In genomic region chr6:168060521-168060931, GRCh38 we compare ENCODE assay signal across 1 cellular context.
TF ChIP-seq lines count a peak whose summit lies in the region.

No MANE protein-coding gene starts in this region.

TF ChIP-seq in HepG2, 621 proteins besides CTCF, POLR2A, EP300 and RAD21 (continued from another document and continues in another):
- TF ChIP-seq, protein P1, sequence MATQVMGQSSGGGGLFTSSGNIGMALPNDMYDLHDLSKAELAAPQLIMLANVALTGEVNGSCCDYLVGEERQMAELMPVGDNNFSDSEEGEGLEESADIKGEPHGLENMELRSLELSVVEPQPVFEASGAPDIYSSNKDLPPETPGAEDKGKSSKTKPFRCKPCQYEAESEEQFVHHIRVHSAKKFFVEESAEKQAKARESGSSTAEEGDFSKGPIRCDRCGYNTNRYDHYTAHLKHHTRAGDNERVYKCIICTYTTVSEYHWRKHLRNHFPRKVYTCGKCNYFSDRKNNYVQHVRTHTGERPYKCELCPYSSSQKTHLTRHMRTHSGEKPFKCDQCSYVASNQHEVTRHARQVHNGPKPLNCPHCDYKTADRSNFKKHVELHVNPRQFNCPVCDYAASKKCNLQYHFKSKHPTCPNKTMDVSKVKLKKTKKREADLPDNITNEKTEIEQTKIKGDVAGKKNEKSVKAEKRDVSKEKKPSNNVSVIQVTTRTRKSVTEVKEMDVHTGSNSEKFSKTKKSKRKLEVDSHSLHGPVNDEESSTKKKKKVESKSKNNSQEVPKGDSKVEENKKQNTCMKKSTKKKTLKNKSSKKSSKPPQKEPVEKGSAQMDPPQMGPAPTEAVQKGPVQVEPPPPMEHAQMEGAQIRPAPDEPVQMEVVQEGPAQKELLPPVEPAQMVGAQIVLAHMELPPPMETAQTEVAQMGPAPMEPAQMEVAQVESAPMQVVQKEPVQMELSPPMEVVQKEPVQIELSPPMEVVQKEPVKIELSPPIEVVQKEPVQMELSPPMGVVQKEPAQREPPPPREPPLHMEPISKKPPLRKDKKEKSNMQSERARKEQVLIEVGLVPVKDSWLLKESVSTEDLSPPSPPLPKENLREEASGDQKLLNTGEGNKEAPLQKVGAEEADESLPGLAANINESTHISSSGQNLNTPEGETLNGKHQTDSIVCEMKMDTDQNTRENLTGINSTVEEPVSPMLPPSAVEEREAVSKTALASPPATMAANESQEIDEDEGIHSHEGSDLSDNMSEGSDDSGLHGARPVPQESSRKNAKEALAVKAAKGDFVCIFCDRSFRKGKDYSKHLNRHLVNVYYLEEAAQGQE (IDR thresholded peaks at IDR 0.05; ENCODE audit: borderline replicate concordance in 1 of 2, low read depth in 1 of 2, low read length in 2 of 2), result no peak
- TF ChIP-seq ZNF782 (CRISPR knock-in tag; IDR thresholded peaks at IDR 0.05; ENCODE audit: borderline replicate concordance) (no peak), SNAPC5 (CRISPR knock-in tag; IDR thresholded peaks at IDR 0.05; ENCODE audit: borderline replicate concordance) (no peak), SRSF1 (optimal IDR thresholded peaks at IDR 0.05; ENCODE audit: low read depth, low read length) (no peak), TFAP4 (IDR thresholded peaks at IDR 0.05; ENCODE audit: borderline replicate concordance, low read depth) (no peak; the same call in 1 of the 2 replicates), KDM5B (CRISPR knock-in tag; IDR thresholded peaks at IDR 0.05; ENCODE audit: borderline replicate concordance) (peak; percentile 73; the same call in 1 of the 2 replicates), ELF4 (CRISPR knock-in tag; IDR thresholded peaks at IDR 0.05; ENCODE audit: borderline replicate concordance) (no peak), ZFP90 (CRISPR knock-in tag; IDR thresholded peaks at IDR 0.05; ENCODE audit: borderline replicate concordance) (no peak), KAT8 (CRISPR knock-in tag; IDR thresholded peaks at IDR 0.05) (no peak), ZNF691 (CRISPR knock-in tag; IDR thresholded peaks at IDR 0.05; ENCODE audit: borderline replicate concordance, low read depth) (peak; percentile 34; the same call in 1 of the 2 replicates), POLR2AphosphoS2 (IDR thresholded peaks at IDR 0.05; ENCODE audit: low read depth, low read length) (no peak), ZNF724P (CRISPR knock-in tag; IDR thresholded peaks at IDR 0.05; ENCODE audit: borderline replicate concordance) (0 out of 2 replicates have a peak, but pooled peaks have one; percentile 52), ZBTB7B (CRISPR knock-in tag; IDR thresholded peaks at IDR 0.05) (peak; percentile 21; the same call in 1 of the 2 replicates), ZNF776 (CRISPR knock-in tag; IDR thresholded peaks at IDR 0.05) (no peak), TSC22D2 (CRISPR knock-in tag; IDR thresholded peaks at IDR 0.05; ENCODE audit: borderline replicate concordance) (no peak), NCOR1 (IDR thresholded peaks at IDR 0.05; ENCODE audit: borderline replicate concordance, low read length) (no peak), NFAT5 (CRISPR knock-in tag; IDR thresholded peaks at IDR 0.05) (no peak), STAT5B (CRISPR knock-in tag; IDR thresholded peaks at IDR 0.05) (no peak), MAZ (IDR thresholded peaks at IDR 0.05; ENCODE audit: borderline replicate concordance, low read depth, low read length) (no peak), MAZ (CRISPR knock-in tag; IDR thresholded peaks at IDR 0.05; ENCODE audit: low read depth) (peak; percentile 22; the same call in 1 of the 2 replicates), KLF16 (CRISPR knock-in tag; IDR thresholded peaks at IDR 0.05) (no peak), KLF13 (CRISPR knock-in tag; IDR thresholded peaks at IDR 0.05) (no peak), FOXA1 (IDR thresholded peaks at IDR 0.05) (no peak), FOXA1 (CRISPR knock-in tag; IDR thresholded peaks at IDR 0.05) (no peak), ELF3 (CRISPR knock-in tag; IDR thresholded peaks at IDR 0.05) (peak; percentile 69; the same call in 1 of the 2 replicates), RAD51 (IDR thresholded peaks at IDR 0.05; ENCODE audit: borderline replicate concordance) (no peak), HMGA1 (CRISPR knock-in tag; conservative IDR thresholded peaks at IDR 0.05) (no peak), ZNF839 (CRISPR knock-in tag; IDR thresholded peaks at IDR 0.05; ENCODE audit: borderline replicate concordance) (peak; percentile 31; the same call in 1 of the 2 replicates), ZFP1 (CRISPR knock-in tag; IDR thresholded peaks at IDR 0.05) (no peak), PLRG1 (conservative IDR thresholded peaks at IDR 0.05) (no peak)
- TF ChIP-seq, protein P2, sequence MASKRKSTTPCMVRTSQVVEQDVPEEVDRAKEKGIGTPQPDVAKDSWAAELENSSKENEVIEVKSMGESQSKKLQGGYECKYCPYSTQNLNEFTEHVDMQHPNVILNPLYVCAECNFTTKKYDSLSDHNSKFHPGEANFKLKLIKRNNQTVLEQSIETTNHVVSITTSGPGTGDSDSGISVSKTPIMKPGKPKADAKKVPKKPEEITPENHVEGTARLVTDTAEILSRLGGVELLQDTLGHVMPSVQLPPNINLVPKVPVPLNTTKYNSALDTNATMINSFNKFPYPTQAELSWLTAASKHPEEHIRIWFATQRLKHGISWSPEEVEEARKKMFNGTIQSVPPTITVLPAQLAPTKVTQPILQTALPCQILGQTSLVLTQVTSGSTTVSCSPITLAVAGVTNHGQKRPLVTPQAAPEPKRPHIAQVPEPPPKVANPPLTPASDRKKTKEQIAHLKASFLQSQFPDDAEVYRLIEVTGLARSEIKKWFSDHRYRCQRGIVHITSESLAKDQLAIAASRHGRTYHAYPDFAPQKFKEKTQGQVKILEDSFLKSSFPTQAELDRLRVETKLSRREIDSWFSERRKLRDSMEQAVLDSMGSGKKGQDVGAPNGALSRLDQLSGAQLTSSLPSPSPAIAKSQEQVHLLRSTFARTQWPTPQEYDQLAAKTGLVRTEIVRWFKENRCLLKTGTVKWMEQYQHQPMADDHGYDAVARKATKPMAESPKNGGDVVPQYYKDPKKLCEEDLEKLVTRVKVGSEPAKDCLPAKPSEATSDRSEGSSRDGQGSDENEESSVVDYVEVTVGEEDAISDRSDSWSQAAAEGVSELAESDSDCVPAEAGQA (IDR thresholded peaks at IDR 0.05; ENCODE audit: low read depth), result 0 out of 2 replicates have a peak, but pooled peaks have one; percentile 18
- TF ChIP-seq, protein P2 (CRISPR knock-in tag; IDR thresholded peaks at IDR 0.05; ENCODE audit: borderline replicate concordance), result no peak
- TF ChIP-seq, protein P3, sequence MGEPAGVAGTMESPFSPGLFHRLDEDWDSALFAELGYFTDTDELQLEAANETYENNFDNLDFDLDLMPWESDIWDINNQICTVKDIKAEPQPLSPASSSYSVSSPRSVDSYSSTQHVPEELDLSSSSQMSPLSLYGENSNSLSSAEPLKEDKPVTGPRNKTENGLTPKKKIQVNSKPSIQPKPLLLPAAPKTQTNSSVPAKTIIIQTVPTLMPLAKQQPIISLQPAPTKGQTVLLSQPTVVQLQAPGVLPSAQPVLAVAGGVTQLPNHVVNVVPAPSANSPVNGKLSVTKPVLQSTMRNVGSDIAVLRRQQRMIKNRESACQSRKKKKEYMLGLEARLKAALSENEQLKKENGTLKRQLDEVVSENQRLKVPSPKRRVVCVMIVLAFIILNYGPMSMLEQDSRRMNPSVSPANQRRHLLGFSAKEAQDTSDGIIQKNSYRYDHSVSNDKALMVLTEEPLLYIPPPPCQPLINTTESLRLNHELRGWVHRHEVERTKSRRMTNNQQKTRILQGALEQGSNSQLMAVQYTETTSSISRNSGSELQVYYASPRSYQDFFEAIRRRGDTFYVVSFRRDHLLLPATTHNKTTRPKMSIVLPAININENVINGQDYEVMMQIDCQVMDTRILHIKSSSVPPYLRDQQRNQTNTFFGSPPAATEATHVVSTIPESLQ (CRISPR knock-in tag; conservative IDR thresholded peaks at IDR 0.05), result no peak
- TF ChIP-seq, protein P4, sequence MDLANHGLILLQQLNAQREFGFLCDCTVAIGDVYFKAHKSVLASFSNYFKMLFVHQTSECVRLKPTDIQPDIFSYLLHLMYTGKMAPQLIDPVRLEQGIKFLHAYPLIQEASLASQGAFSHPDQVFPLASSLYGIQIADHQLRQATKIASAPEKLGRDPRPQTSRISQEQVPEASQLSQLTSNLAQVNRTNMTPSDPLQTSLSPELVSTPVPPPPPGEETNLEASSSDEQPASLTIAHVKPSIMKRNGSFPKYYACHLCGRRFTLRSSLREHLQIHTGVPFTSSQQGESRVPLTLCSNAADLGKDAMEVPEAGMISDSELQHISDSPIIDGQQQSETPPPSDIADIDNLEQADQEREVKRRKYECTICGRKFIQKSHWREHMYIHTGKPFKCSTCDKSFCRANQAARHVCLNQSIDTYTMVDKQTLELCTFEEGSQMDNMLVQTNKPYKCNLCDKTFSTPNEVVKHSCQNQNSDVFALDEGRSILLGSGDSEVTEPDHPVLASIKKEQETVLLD (CRISPR knock-in tag; IDR thresholded peaks at IDR 0.05; ENCODE audit: low read depth), result no peak
